In the genomic region with DNA sequence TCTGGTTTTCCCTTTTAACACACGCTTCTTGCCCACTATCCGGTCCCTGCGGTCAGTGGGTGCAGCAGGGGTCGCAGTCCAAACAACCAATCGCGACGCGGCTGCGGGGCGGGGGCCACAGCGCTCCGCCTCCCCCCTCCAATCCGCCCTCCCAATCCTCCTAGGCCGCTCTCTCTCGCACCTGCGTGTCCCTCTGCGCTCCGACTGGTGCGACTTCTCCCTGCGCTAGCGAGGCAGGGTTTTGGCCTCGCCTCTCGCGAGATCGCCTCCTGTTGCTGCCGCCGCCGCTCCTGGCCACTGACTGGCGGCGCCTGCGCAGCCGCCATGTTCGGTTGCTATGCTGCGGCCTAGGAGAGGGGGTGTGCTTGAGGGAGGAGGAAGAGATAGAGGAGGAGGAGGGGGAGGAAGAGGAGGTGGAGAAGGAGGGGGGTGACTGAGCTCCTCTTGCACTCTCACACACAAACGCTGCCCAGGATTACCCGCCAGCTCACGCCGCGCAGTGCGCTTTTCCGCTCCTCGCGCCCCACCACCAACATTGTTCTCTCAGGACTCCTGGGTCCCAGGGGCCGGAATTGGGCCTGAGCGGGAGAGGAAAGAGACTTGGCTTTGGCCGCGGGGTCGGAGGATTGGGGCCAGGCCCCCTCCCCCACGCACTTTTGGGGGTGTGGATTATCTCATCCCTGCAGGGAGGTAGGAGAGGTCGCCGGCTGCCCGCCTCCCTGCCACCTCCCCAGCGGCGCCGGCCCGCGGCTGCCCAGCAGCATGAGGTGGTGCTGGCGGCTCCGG, we compare ENCODE assay signal across 1 cellular context.
TF ChIP-seq lines count a peak whose summit lies in the region.

A gene with protein sequence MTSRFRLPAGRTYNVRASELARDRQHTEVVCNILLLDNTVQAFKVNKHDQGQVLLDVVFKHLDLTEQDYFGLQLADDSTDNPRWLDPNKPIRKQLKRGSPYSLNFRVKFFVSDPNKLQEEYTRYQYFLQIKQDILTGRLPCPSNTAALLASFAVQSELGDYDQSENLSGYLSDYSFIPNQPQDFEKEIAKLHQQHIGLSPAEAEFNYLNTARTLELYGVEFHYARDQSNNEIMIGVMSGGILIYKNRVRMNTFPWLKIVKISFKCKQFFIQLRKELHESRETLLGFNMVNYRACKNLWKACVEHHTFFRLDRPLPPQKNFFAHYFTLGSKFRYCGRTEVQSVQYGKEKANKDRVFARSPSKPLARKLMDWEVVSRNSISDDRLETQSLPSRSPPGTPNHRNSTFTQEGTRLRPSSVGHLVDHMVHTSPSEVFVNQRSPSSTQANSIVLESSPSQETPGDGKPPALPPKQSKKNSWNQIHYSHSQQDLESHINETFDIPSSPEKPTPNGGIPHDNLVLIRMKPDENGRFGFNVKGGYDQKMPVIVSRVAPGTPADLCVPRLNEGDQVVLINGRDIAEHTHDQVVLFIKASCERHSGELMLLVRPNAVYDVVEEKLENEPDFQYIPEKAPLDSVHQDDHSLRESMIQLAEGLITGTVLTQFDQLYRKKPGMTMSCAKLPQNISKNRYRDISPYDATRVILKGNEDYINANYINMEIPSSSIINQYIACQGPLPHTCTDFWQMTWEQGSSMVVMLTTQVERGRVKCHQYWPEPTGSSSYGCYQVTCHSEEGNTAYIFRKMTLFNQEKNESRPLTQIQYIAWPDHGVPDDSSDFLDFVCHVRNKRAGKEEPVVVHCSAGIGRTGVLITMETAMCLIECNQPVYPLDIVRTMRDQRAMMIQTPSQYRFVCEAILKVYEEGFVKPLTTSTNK (plus strand): TSS at position 472 of the 786 bp plus-strand sequence. CDS start 49,932 bp downstream, outside the sequence.

TF ChIP-seq in HepG2, 621 proteins besides CTCF, POLR2A, EP300 and RAD21 (continued from another document and continues in another):
- TF ChIP-seq, protein P1, sequence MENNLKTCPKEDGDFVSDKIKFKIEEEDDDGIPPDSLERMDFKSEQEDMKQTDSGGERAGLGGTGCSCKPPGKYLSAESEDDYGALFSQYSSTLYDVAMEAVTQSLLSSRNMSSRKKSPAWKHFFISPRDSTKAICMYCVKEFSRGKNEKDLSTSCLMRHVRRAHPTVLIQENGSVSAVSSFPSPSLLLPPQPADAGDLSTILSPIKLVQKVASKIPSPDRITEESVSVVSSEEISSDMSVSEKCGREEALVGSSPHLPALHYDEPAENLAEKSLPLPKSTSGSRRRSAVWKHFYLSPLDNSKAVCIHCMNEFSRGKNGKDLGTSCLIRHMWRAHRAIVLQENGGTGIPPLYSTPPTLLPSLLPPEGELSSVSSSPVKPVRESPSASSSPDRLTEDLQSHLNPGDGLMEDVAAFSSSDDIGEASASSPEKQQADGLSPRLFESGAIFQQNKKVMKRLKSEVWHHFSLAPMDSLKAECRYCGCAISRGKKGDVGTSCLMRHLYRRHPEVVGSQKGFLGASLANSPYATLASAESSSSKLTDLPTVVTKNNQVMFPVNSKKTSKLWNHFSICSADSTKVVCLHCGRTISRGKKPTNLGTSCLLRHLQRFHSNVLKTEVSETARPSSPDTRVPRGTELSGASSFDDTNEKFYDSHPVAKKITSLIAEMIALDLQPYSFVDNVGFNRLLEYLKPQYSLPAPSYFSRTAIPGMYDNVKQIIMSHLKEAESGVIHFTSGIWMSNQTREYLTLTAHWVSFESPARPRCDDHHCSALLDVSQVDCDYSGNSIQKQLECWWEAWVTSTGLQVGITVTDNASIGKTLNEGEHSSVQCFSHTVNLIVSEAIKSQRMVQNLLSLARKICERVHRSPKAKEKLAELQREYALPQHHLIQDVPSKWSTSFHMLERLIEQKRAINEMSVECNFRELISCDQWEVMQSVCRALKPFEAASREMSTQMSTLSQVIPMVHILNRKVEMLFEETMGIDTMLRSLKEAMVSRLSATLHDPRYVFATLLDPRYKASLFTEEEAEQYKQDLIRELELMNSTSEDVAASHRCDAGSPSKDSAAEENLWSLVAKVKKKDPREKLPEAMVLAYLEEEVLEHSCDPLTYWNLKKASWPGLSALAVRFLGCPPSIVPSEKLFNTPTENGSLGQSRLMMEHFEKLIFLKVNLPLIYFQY (CRISPR knock-in tag; IDR thresholded peaks at IDR 0.05; ENCODE audit: borderline replicate concordance) = peak; percentile 50
- TF ChIP-seq, protein P2, sequence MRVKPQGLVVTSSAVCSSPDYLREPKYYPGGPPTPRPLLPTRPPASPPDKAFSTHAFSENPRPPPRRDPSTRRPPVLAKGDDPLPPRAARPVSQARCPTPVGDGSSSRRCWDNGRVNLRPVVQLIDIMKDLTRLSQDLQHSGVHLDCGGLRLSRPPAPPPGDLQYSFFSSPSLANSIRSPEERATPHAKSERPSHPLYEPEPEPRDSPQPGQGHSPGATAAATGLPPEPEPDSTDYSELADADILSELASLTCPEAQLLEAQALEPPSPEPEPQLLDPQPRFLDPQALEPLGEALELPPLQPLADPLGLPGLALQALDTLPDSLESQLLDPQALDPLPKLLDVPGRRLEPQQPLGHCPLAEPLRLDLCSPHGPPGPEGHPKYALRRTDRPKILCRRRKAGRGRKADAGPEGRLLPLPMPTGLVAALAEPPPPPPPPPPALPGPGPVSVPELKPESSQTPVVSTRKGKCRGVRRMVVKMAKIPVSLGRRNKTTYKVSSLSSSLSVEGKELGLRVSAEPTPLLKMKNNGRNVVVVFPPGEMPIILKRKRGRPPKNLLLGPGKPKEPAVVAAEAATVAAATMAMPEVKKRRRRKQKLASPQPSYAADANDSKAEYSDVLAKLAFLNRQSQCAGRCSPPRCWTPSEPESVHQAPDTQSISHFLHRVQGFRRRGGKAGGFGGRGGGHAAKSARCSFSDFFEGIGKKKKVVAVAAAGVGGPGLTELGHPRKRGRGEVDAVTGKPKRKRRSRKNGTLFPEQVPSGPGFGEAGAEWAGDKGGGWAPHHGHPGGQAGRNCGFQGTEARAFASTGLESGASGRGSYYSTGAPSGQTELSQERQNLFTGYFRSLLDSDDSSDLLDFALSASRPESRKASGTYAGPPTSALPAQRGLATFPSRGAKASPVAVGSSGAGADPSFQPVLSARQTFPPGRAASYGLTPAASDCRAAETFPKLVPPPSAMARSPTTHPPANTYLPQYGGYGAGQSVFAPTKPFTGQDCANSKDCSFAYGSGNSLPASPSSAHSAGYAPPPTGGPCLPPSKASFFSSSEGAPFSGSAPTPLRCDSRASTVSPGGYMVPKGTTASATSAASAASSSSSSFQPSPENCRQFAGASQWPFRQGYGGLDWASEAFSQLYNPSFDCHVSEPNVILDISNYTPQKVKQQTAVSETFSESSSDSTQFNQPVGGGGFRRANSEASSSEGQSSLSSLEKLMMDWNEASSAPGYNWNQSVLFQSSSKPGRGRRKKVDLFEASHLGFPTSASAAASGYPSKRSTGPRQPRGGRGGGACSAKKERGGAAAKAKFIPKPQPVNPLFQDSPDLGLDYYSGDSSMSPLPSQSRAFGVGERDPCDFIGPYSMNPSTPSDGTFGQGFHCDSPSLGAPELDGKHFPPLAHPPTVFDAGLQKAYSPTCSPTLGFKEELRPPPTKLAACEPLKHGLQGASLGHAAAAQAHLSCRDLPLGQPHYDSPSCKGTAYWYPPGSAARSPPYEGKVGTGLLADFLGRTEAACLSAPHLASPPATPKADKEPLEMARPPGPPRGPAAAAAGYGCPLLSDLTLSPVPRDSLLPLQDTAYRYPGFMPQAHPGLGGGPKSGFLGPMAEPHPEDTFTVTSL (CRISPR knock-in tag; IDR thresholded peaks at IDR 0.05; ENCODE audit: borderline replicate concordance) = peak; percentile 76; the same call in 1 of the 2 replicates
- TF ChIP-seq, protein P3, sequence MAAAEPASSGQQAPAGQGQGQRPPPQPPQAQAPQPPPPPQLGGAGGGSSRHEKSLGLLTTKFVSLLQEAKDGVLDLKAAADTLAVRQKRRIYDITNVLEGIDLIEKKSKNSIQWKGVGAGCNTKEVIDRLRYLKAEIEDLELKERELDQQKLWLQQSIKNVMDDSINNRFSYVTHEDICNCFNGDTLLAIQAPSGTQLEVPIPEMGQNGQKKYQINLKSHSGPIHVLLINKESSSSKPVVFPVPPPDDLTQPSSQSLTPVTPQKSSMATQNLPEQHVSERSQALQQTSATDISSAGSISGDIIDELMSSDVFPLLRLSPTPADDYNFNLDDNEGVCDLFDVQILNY (CRISPR knock-in tag; conservative IDR thresholded peaks at IDR 0.05) = peak; percentile 23; the same call in 1 of the 2 replicates
- no peak for TF ChIP-seq ZFP36L2 (CRISPR knock-in tag; IDR thresholded peaks at IDR 0.05)
- 0 out of 2 replicates have a peak, but pooled peaks have one; percentile 75 for TF ChIP-seq SMAD3 (CRISPR knock-in tag; IDR thresholded peaks at IDR 0.05)
- TF ChIP-seq, protein P4, sequence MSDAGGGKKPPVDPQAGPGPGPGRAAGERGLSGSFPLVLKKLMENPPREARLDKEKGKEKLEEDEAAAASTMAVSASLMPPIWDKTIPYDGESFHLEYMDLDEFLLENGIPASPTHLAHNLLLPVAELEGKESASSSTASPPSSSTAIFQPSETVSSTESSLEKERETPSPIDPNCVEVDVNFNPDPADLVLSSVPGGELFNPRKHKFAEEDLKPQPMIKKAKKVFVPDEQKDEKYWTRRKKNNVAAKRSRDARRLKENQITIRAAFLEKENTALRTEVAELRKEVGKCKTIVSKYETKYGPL (CRISPR knock-in tag; IDR thresholded peaks at IDR 0.05) = peak; percentile 22; the same call in 1 of the 2 replicates
- TF ChIP-seq ZNF672 (CRISPR knock-in tag; IDR thresholded peaks at IDR 0.05) = no peak
- peak; percentile 86 for TF ChIP-seq HOXA5 (CRISPR knock-in tag; IDR thresholded peaks at IDR 0.05)
- TF ChIP-seq NR2C2 (CRISPR knock-in tag; IDR thresholded peaks at IDR 0.05; ENCODE audit: borderline replicate concordance) = peak; percentile 82
- no peak for TF ChIP-seq TRIM24 (CRISPR knock-in tag; IDR thresholded peaks at IDR 0.05)
- TF ChIP-seq RFX1 (IDR thresholded peaks at IDR 0.05) = peak; percentile 82; the same call in 1 of the 2 replicates
- peak; percentile 96 for TF ChIP-seq IRF2 (CRISPR knock-in tag; IDR thresholded peaks at IDR 0.05)
- TF ChIP-seq ZNF343 (CRISPR knock-in tag; IDR thresholded peaks at IDR 0.05) = no peak
- TF ChIP-seq HOXA7 (CRISPR knock-in tag; IDR thresholded peaks at IDR 0.05) = no peak
- TF ChIP-seq TOE1 (CRISPR knock-in tag; IDR thresholded peaks at IDR 0.05) = no peak
- peak; percentile 90 for TF ChIP-seq ZSCAN9 (CRISPR knock-in tag; IDR thresholded peaks at IDR 0.05; ENCODE audit: borderline replicate concordance)
- no peak for TF ChIP-seq ZNF777 (CRISPR knock-in tag; IDR thresholded peaks at IDR 0.05)
- TF ChIP-seq, protein P5, sequence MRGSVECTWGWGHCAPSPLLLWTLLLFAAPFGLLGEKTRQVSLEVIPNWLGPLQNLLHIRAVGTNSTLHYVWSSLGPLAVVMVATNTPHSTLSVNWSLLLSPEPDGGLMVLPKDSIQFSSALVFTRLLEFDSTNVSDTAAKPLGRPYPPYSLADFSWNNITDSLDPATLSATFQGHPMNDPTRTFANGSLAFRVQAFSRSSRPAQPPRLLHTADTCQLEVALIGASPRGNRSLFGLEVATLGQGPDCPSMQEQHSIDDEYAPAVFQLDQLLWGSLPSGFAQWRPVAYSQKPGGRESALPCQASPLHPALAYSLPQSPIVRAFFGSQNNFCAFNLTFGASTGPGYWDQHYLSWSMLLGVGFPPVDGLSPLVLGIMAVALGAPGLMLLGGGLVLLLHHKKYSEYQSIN (CRISPR knock-in tag; IDR thresholded peaks at IDR 0.05; ENCODE audit: borderline replicate concordance) = no peak
- TF ChIP-seq, protein P6, sequence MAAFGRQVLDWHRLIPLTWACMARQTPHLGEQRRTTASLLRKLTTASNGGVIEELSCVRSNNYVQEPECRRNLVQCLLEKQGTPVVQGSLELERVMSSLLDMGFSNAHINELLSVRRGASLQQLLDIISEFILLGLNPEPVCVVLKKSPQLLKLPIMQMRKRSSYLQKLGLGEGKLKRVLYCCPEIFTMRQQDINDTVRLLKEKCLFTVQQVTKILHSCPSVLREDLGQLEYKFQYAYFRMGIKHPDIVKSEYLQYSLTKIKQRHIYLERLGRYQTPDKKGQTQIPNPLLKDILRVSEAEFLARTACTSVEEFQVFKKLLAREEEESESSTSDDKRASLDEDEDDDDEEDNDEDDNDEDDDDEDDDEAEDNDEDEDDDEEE (CRISPR knock-in tag; IDR thresholded peaks at IDR 0.05) = peak; percentile 48; the same call in 1 of the 2 replicates
- TF ChIP-seq IKZF4 (CRISPR knock-in tag; IDR thresholded peaks at IDR 0.05; ENCODE audit: borderline replicate concordance, low read depth, not compliant biosample characterization) = peak; percentile 84
- no peak for TF ChIP-seq HDAC6 (IDR thresholded peaks at IDR 0.05; ENCODE audit: low read depth, low read length)
- TF ChIP-seq ZNF788 (CRISPR knock-in tag; IDR thresholded peaks at IDR 0.05; ENCODE audit: borderline replicate concordance) = peak; percentile 96
- TF ChIP-seq SCMH1 (CRISPR knock-in tag; IDR thresholded peaks at IDR 0.05; ENCODE audit: borderline replicate concordance) = no peak
- peak; percentile 97 for TF ChIP-seq POLR2G (IDR thresholded peaks at IDR 0.05; ENCODE audit: low read depth, low read length)
- no peak for TF ChIP-seq TBP (CRISPR knock-in tag; IDR thresholded peaks at IDR 0.05)
- TF ChIP-seq, protein P7, sequence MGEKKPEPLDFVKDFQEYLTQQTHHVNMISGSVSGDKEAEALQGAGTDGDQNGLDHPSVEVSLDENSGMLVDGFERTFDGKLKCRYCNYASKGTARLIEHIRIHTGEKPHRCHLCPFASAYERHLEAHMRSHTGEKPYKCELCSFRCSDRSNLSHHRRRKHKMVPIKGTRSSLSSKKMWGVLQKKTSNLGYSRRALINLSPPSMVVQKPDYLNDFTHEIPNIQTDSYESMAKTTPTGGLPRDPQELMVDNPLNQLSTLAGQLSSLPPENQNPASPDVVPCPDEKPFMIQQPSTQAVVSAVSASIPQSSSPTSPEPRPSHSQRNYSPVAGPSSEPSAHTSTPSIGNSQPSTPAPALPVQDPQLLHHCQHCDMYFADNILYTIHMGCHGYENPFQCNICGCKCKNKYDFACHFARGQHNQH (CRISPR knock-in tag; IDR thresholded peaks at IDR 0.05) = peak; percentile 86
- peak; percentile 82 for TF ChIP-seq POLR2AphosphoS5 (IDR thresholded peaks at IDR 0.05; ENCODE audit: low read depth, low read length)
- peak; percentile 57; the same call in 1 of the 2 replicates for TF ChIP-seq RARA (CRISPR knock-in tag; IDR thresholded peaks at IDR 0.05)
- TF ChIP-seq, protein P8, sequence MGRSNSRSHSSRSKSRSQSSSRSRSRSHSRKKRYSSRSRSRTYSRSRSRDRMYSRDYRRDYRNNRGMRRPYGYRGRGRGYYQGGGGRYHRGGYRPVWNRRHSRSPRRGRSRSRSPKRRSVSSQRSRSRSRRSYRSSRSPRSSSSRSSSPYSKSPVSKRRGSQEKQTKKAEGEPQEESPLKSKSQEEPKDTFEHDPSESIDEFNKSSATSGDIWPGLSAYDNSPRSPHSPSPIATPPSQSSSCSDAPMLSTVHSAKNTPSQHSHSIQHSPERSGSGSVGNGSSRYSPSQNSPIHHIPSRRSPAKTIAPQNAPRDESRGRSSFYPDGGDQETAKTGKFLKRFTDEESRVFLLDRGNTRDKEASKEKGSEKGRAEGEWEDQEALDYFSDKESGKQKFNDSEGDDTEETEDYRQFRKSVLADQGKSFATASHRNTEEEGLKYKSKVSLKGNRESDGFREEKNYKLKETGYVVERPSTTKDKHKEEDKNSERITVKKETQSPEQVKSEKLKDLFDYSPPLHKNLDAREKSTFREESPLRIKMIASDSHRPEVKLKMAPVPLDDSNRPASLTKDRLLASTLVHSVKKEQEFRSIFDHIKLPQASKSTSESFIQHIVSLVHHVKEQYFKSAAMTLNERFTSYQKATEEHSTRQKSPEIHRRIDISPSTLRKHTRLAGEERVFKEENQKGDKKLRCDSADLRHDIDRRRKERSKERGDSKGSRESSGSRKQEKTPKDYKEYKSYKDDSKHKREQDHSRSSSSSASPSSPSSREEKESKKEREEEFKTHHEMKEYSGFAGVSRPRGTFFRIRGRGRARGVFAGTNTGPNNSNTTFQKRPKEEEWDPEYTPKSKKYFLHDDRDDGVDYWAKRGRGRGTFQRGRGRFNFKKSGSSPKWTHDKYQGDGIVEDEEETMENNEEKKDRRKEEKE (IDR thresholded peaks at IDR 0.05) = no peak
- TF ChIP-seq ZNF3 (CRISPR knock-in tag; IDR thresholded peaks at IDR 0.05) = no peak; the same call in 1 of the 2 replicates
